ENCODE assay signal across 1 cellular context in the genomic region with DNA sequence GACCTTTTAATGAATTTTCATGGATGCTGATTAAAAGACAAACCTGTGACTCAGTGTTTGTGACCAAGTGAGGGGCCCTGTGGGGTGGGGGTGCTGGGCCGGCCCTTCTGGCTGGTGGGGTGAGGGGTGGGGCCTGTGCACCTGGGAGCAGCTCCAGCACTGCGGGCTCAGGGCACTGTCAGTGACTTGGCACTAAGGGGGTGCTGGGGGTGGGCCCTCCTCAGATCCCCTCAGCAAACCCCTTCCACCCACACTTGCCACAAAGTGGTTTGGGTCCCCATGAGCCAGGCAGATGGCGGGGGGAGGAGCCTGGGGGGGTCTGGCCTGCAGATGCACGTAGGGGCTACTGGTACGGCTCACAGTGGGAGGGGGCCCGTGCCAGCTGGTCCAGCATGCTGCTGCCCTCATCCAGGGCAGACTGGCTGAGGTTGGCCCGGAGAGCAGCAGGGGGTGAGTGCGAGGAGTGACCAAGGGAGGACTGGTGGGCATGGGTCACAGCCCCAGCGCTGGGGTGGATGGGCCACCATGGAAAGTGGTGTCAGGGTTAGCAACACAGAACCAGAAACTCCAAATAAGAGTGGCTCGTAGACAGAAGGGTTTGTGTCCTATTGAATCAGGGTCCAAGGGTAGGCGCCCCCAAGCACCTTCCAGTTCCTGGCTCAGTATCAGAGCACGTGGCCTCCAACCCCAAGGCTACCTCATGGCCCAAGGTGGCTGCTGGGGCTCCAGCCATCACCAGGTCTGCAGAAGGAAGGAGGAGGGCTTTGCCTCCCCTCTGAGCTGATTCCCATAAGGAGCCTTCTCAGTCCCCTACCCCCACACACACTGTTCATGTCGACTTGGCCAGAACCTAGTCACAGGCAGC.
TF ChIP-seq lines count a peak whose summit lies in the region.

No MANE protein-coding gene starts in this region.

TF ChIP-seq in K562, 482 proteins besides CTCF, POLR2A, EP300 and RAD21:
- TF ChIP-seq RBM25 (IDR thresholded peaks at IDR 0.05; ENCODE audit: low read depth, low read length, severe bottlenecking) (peak; percentile 91), ZNF274 (IDR thresholded peaks at IDR 0.05; ENCODE audit: borderline replicate concordance, low read depth, low read length) (no peak)
